ENCODE assay signal across 16 cellular contexts in the genomic region with DNA sequence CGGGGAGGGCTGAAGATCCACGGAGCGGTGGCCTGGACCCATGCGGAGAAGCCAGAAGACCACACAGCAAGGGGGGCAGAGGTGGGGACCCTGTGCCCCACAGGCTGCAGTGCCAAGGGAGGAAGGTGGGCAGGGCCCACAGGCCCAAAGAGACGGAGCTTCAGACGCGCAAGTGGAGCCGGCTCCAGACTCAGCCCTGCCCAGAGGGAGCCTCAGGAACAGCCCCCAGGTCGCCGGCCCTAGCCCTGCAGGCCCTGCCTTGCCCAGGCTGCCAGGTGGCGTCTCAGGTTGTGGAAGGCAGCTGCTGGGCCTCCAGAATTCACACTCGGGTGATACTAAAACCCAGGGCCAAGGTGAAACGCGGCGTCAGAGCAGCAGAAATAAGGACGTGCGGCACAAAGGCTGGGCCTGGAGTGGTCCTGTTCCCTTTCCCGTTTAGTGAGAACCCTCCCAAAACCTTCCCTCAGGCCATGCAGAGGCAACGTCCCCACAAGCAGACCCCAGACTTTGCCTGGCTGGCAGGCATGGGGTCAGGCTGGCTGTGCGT. TPM values are rescaled to one million over a fixed set of nuclear protein-coding genes. Genes with fewer than 3 reads are reported as not detected.
A peak's percentile ranks its signal among the peaks of the same experiment; 100 is the strongest.
DNase-seq lines count a peak whose midpoint lies in the region; ATAC-seq and TF ChIP-seq lines count a peak whose summit lies in the region.
"Had no signal": no experiment of that assay in that cellular context is flagged by ENCODE, and none has a peak within 500 bp of the region (broad histone marks: within the 10 kb centered on the region; RNA-seq: fewer than 3 reads in every experiment).

No MANE protein-coding gene starts in this region.

- in situ Hi-C loops in G401 (cut with HindIII; ENCODE audit: low sequenced_read_pairs), result no loop called here

- peaks cover 15% of the 10 kb centered on the region for H3K36me3 ChIP-seq in endodermal cell (ENCODE audit: control insufficient read depth, insufficient read depth, low read length)
- H3K36me3 ChIP-seq: neural progenitor cell, SJCRH30 had no signal

- H3K36me3 Mint-ChIP-seq in WTC11 (peaks cover 5% of the 10 kb centered on the region; the same call in 1 of the 2 replicates), endodermal cell (ENCODE audit: low read depth) (peaks cover 41% of the 10 kb centered on the region)

- TF ChIP-seq CTCF in WTC11 (IDR thresholded peaks at IDR 0.05) (no peak), endodermal cell (conservative IDR thresholded peaks at IDR 0.05) (no peak)

- H3K9me3 ChIP-seq in endodermal cell (ENCODE audit: control insufficient read depth, low read length), result no peaks in the 10 kb centered on the region
- H3K9me3 ChIP-seq: right atrium auricular region, SJCRH30, tibial artery had no signal

- WGBS in endodermal cell (ENCODE audit: insufficient coverage in 1 of 2, insufficient read length in 1 of 2), 2 experiments, result 83 to 86% methylated on average over 11 to 20 of the region's 20 CpGs

- CTCF ChIA-PET in WTC11 (lab: Charles Lee), result interaction anchor here (1.1 kb wide), 1 partner anchor 39 kb away, joined by 3 read pairs; no protein-coding TSS in a partner anchor

- H3K27ac ChIP-seq in endodermal cell (ENCODE audit: low read depth, low read length), result no peak overlapping the region
- H3K27ac ChIP-seq: neural progenitor cell, right atrium auricular region, SJCRH30, tibial artery had no signal

- H3K9ac ChIP-seq in endodermal cell (ENCODE audit: extremely low read depth, low read length, poor library complexity, severe bottlenecking), result no peak overlapping the region
- H3K9ac ChIP-seq: neural progenitor cell had no signal

- DNase-seq in activated CD8-positive, alpha-beta memory T cell treated with anti-CD3 and anti-CD28 coated beads for 24 hours, result peak; percentile 53
- DNase-seq in activated CD8-positive, alpha-beta memory T cell treated with anti-CD3 and anti-CD28 coated beads, Interleukin-2, amount 50 U/mL, for 4 hours, result no peak
- DNase-seq in WTC11 (ENCODE audit: low spot score) (no peak), endodermal cell (peak; percentile 51), G401 (ENCODE audit: low spot score) (no peak)
- peak; percentile 22 for DNase-seq in stimulated activated CD8-positive, alpha-beta memory T cell treated with anti-CD3 and anti-CD28 coated beads, Interleukin-4, amount 100 ng/mL, for 48 hours
- DNase-seq: CD4-positive, CD25-positive, alpha-beta regulatory T cell; foreskin melanocyte; mammary epithelial cell; NCI-H1694; SJCRH30 had no signal

- no peaks in the 10 kb centered on the region for H3K27me3 ChIP-seq in endodermal cell (ENCODE audit: control insufficient read depth, insufficient read depth, low read length, poor library complexity, severe bottlenecking)
- H3K27me3 ChIP-seq: right atrium auricular region, SJCRH30, tibial artery had no signal

- H3K27me3 Mint-ChIP-seq in WTC11 (ENCODE audit: low read depth) (no peaks in the 10 kb centered on the region), endodermal cell (ENCODE audit: insufficient read depth) (no peaks in the 10 kb centered on the region)
- H3K27me3 Mint-ChIP-seq: CD4-positive, CD25-positive, alpha-beta regulatory T cell had no signal

- ATAC-seq in WTC11 (peak; percentile 22), HG03039 (IDR thresholded peaks at IDR 0.05; ENCODE audit: unreplicated experiment) (no peak), GM21381 (IDR thresholded peaks at IDR 0.05; ENCODE audit: unreplicated experiment) (no peak)

- POLR2A ChIA-PET in WTC11 (lab: Charles Lee), result no interaction called here

- no peaks in the 10 kb centered on the region for H3K9me3 Mint-ChIP-seq in WTC11
- no peaks in the 10 kb centered on the region for H3K9me3 Mint-ChIP-seq in endodermal cell

- H3K4me3 Mint-ChIP-seq in WTC11 (no peak overlapping the region), endodermal cell (no peak overlapping the region)
- H3K4me3 Mint-ChIP-seq: CD4-positive, CD25-positive, alpha-beta regulatory T cell; neural progenitor cell had no signal

- no peaks in the 10 kb centered on the region for H3K4me1 ChIP-seq in endodermal cell (ENCODE audit: control insufficient read depth, insufficient read depth, low read length)
- H3K4me1 ChIP-seq: right atrium auricular region, SJCRH30, tibial artery had no signal

- H3K4me1 Mint-ChIP-seq in WTC11 (peaks cover 16% of the 10 kb centered on the region), endodermal cell (peaks cover 5% of the 10 kb centered on the region)

- H3K4me3 ChIP-seq in endodermal cell (ENCODE audit: low read length), result no peak overlapping the region
- H3K4me3 ChIP-seq: neural progenitor cell, right atrium auricular region, SJCRH30, tibial artery had no signal

- no peak overlapping the region for H3K27ac Mint-ChIP-seq in WTC11
- no peak overlapping the region for H3K27ac Mint-ChIP-seq in endodermal cell
- H3K27ac Mint-ChIP-seq: neural progenitor cell had no signal

TF ChIP-seq in WTC11, 78 proteins besides CTCF, POLR2A, EP300 and RAD21:
- TF ChIP-seq CBFB (CRISPR knock-in tag; IDR thresholded peaks at IDR 0.05; ENCODE audit: low read depth) (no peak), FOXK1 (CRISPR knock-in tag; IDR thresholded peaks at IDR 0.05) (no peak), FOXP1 (CRISPR knock-in tag; IDR thresholded peaks at IDR 0.05; ENCODE audit: borderline replicate concordance) (0 out of 2 replicates have a peak, but pooled peaks have one; percentile 24), ZNF317 (CRISPR knock-in tag; IDR thresholded peaks at IDR 0.05; ENCODE audit: borderline replicate concordance, low read depth) (no peak), USF1 (CRISPR knock-in tag; IDR thresholded peaks at IDR 0.05) (no peak)
TF ChIP-seq in WTC11: peak in this region for 1.

RNA-seq across cellular contexts. Expression of gene SLC66A2, which starts 36.8 kb away (rescaled TPM):
- total RNA-seq in WTC11 (2021) (15.1 to 20.9 TPM (median 18.6 TPM) in 3 replicates), endodermal cell (10 to 100 TPM; 30.3 to 32.4 TPM)
- 16.2 TPM for polyA plus RNA-seq in endodermal cell (2013, experiment 1 of 2)
- 16.9 TPM for polyA plus RNA-seq in endodermal cell (2013, experiment 2 of 2)
- total RNA-seq in G401 (2014; rRNA removed; shearing (Covaris generic)), result 65.7 and 94.9 TPM in 2 replicates

RNA-seq across cellular contexts. Expression of gene HSBP1L1, which starts 49.8 kb away (rescaled TPM):
- total RNA-seq in WTC11 (2021) (1.4 to 1.7 TPM (median 1.6 TPM) in 3 replicates), endodermal cell (1 to 10 TPM; 2.6 to 2.7 TPM)
- 4.1 TPM for polyA plus RNA-seq in endodermal cell (2013, experiment 1 of 2)
- polyA plus RNA-seq in endodermal cell (2013, experiment 2 of 2), result 2.8 TPM
- 31.6 and 32.7 TPM in 2 replicates for total RNA-seq in G401 (2014; rRNA removed; shearing (Covaris generic))
- total RNA-seq: SJCRH30 had no signal

Comparison
In these comparisons a context has a peak if more than half of its experiments do, and no peak if none do; other contexts are left out.
1. DNase-seq: peak in activated CD8-positive, alpha-beta memory T cell treated with anti-CD3 and anti-CD28 coated beads for 24 hours (single experiment), endodermal cell (single experiment) and stimulated activated CD8-positive, alpha-beta memory T cell treated with anti-CD3 and anti-CD28 coated beads, Interleukin-4, amount 100 ng/mL, for 48 hours (single experiment); none in activated CD8-positive, alpha-beta memory T cell treated with anti-CD3 and anti-CD28 coated beads, Interleukin-2, amount 50 U/mL, for 4 hours (single experiment), WTC11 (single experiment) and G401 (single experiment).